24 cellular contexts compared by ENCODE assay signal in the genomic region with DNA sequence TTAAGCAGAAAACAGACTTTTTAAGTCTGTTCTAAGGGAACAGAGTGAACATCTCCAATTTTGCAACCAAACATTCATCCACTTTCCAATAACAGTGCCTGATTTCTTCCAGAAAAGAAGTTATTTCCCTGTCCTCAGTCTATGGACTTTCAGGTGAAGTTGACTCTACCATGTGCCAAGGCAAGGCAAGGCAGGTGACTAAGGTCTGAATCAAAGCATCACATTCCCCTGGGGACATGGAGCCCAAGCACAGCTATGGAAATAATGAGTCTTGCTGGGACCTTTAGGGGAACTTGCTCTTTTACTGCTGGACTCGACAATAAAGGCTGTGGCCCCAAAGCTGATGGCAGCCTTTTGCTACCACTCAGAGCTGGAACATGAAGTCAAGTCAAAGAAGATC.
"Had no signal": no experiment of that assay in that cellular context is flagged by ENCODE, and none has a peak within 500 bp of the region (broad histone marks: within the 10 kb centered on the region; RNA-seq: fewer than 3 reads in every experiment).

No MANE protein-coding gene starts in this region.

- H3K27ac Mint-ChIP-seq: IgD-negative memory B cell had no signal

- ATAC-seq: K562 had no signal

- DNase-seq: Kasumi-1, MV-4-11, NCI-H1048, NCI-H1105, NCI-H1417, NCI-H1436 treated with DMSO at 0.1 percent for 48 hours, NCI-H1694, NCI-H187 treated with DMSO at 0.1 percent for 48 hours, NCI-H2029 treated with DMSO at 0.1 percent for 48 hours, NCI-H2107, NCI-H226, NCI-H446, NCI-H510A, NCI-H524 treated with DMSO at 0.1 percent for 48 hours, NCI-H69, NCI-H774, SHP77, SK-N-SH, SW 1271 had no signal

- H3K36me3 Mint-ChIP-seq: IgD-negative memory B cell had no signal

- H3K27me3 Mint-ChIP-seq: IgD-negative memory B cell had no signal

- H3K4me1 Mint-ChIP-seq: IgD-negative memory B cell had no signal

- H3K4me3 ChIP-seq: K562 had no signal

- H3K4me2 ChIP-seq: KMS-11, SK-N-SH had no signal

- H3K9me3 Mint-ChIP-seq: IgD-negative memory B cell had no signal

- H3K9ac ChIP-seq: KMS-11, SK-N-SH had no signal

- H3K9me3 ChIP-seq: SK-N-SH had no signal

- H3K4me3 Mint-ChIP-seq: IgD-negative memory B cell had no signal

- H3K27ac ChIP-seq: HL-60, KMS-11, RWPE1 had no signal
